9 cellular contexts compared by ENCODE assay signal in the genomic region with DNA sequence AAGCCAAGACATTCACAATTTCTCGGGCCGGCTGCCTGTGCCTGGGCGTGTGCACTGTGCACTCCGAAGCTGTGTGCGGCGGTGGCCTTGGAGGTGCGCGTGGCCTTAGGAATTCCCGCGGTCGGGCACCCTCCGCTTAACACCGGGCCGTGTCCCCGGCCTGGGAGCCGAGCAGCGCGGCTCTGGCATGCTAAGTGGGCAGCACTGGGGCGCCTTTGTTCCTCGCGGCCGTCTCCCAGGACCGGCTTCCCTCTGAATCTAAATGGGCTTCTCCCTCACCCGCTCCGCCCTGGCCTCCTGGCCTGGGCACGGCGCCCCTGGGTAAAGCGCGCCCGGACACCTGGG. TPM values are rescaled to one million over a fixed set of nuclear protein-coding genes. Genes with fewer than 3 reads are reported as not detected.
DNase-seq lines count a peak whose midpoint lies in the region; ATAC-seq and TF ChIP-seq lines count a peak whose summit lies in the region.
"Had no signal": no experiment of that assay in that cellular context is flagged by ENCODE, and none has a peak within 500 bp of the region (broad histone marks: within the 10 kb centered on the region; RNA-seq: fewer than 3 reads in every experiment).

No MANE protein-coding gene starts in this region.

- TF ChIP-seq EP300 in suprapubic skin (IDR thresholded peaks at IDR 0.05), result no peak

- H3K9me3 ChIP-seq in body of pancreas, result no peaks in the 10 kb centered on the region
- no peaks in the 10 kb centered on the region for H3K9me3 ChIP-seq in suprapubic skin

- no peaks in the 10 kb centered on the region for H3K36me3 ChIP-seq in body of pancreas (replicated peaks in 1 of 2; ENCODE audit: insufficient read depth in 1 of 2, low read depth in 2 of 2)
- no peaks in the 10 kb centered on the region for H3K36me3 ChIP-seq in suprapubic skin

- TF ChIP-seq POLR2A in body of pancreas (IDR thresholded peaks at IDR 0.05), result peak in 2 of 3 donors; percentile 44 to 52
- no peak for TF ChIP-seq POLR2A in suprapubic skin (IDR thresholded peaks at IDR 0.05)

- peak; percentile 69 for ATAC-seq in body of pancreas
- no peak for ATAC-seq in HG02870 (IDR thresholded peaks at IDR 0.05; ENCODE audit: unreplicated experiment)
- ATAC-seq in GM21447 (IDR thresholded peaks at IDR 0.05; ENCODE audit: unreplicated experiment), result no peak

- H3K27me3 ChIP-seq in body of pancreas (no peaks in the 10 kb centered on the region), suprapubic skin (peaks cover 42% of the 10 kb centered on the region)

- WGBS in body of pancreas, 2 donors, result 4 to 10% methylated on average over 15 to 30 of the region's 30 CpGs
- 22% methylated on average over 4 of the region's 30 CpGs for WGBS in suprapubic skin

- H3K4me3 ChIP-seq in body of pancreas, result peak overlapping the region in 1 of 2 donors; percentile 9
- peak overlapping the region; percentile 61 for H3K4me3 ChIP-seq in suprapubic skin

- H3K4me1 ChIP-seq in body of pancreas, result peaks cover 18% of the 10 kb centered on the region
- peaks cover 14% of the 10 kb centered on the region for H3K4me1 ChIP-seq in suprapubic skin

- H3K27ac ChIP-seq in body of pancreas (peak overlapping the region in 3 of 4 donors; percentile 69 to 75 (median 70)), suprapubic skin (no peak overlapping the region)
- H3K27ac ChIP-seq: HL-60 had no signal

- intact Hi-C loops in body of pancreas (cut with DNase I), result no loop called here

- peak; percentile 67 for DNase-seq in DMS 273 (lab: John Stamatoyannopoulos, UW; ENCODE audit: unreplicated experiment)
- no peak for DNase-seq in DMS 273 treated with DMSO at 0.1 percent for 48 hours (lab: John Stamatoyannopoulos, UW)
- DNase-seq in body of pancreas, result peak; percentile 20 to 37 (median 32)
- peak; percentile 73 for DNase-seq in islet precursor cell
- DNase-seq in suprapubic skin (ENCODE audit: low spot score in 2 of 2), result no peak
- no peak for DNase-seq in A172 (ENCODE audit: low spot score)

- TF ChIP-seq CTCF in body of pancreas (IDR thresholded peaks at IDR 0.05) (no peak), suprapubic skin (IDR thresholded peaks at IDR 0.05) (no peak)

RNA-seq across cellular contexts. Expression of gene ARNT2, which starts 0.5 kb away (rescaled TPM):
- total RNA-seq in body of pancreas (1 to 10 TPM; 5.3 to 5.4 TPM), suprapubic skin (1 to 10 TPM; 1.8 to 5.1 (median 3.6) TPM)
- total RNA-seq in A172 (2014; rRNA removed; shearing (Covaris generic)), result 14.2 and 18.5 TPM in 2 replicates

Comparison
In these comparisons a context has a peak if more than half of its experiments do, and no peak if none do; other contexts are left out.
1. DNase-seq: peak in DMS 273 (single experiment), body of pancreas (4 of 4) and islet precursor cell (single experiment); none in DMS 273 treated with DMSO at 0.1 percent for 48 hours (single experiment), suprapubic skin (0 of 2) and A172 (single experiment).
2. POLR2A ChIP-seq: peak in body of pancreas (2 of 3); none in suprapubic skin (0 of 2).